Comparison of ENCODE assay signal across 8 cellular contexts in genomic region chr2:196170202-196170680, GRCh38. TPM values are rescaled to one million over a fixed set of nuclear protein-coding genes. Genes with fewer than 3 reads are reported as not detected.
DNase-seq lines count a peak whose midpoint lies in the region; ATAC-seq and TF ChIP-seq lines count a peak whose summit lies in the region.

No MANE protein-coding gene starts in this region.

- peak overlapping the region; percentile 98 for H3K27ac Mint-ChIP-seq in activated B cell treated with CpG ODN at 0.5 μM for 24 hours
- H3K27ac Mint-ChIP-seq in natural killer cell, result peak overlapping the region; percentile 95 to 96

- H3K27me3 Mint-ChIP-seq in activated B cell treated with CpG ODN at 0.5 μM for 24 hours (no peaks in the 10 kb centered on the region), natural killer cell (ENCODE audit: low read depth in 2 of 2) (no peaks in the 10 kb centered on the region)

- peak; percentile 28 for DNase-seq in ELF-1 (ENCODE audit: low read depth, low spot score)
- DNase-seq in H7, result no peak
- peak; percentile 23 for DNase-seq in NCI-H146 (lab: John Stamatoyannopoulos, UW)
- DNase-seq in activated B cell treated with CpG ODN at 0.5 μM for 24 hours, result no peak
- DNase-seq in esophagus muscularis mucosa (ENCODE audit: extremely low spot score), result no peak
- DNase-seq in natural killer cell, result no peak
- DNase-seq in retina, result no peak
- DNase-seq in NCI-H128 (lab: John Stamatoyannopoulos, UW; ENCODE audit: unreplicated experiment), result no peak

- no peaks in the 10 kb centered on the region for H3K9me3 ChIP-seq in esophagus muscularis mucosa

- TF ChIP-seq EP300 in esophagus muscularis mucosa (IDR thresholded peaks at IDR 0.05), result no peak

- peak; percentile 16 for ATAC-seq in activated B cell treated with CpG ODN at 0.5 μM for 24 hours (ENCODE audit: low read depth)
- ATAC-seq in natural killer cell, result peak; percentile 27 to 41 (median 30)

- peak overlapping the region; percentile 99 for H3K4me3 Mint-ChIP-seq in activated B cell treated with CpG ODN at 0.5 μM for 24 hours
- H3K4me3 Mint-ChIP-seq in natural killer cell, result peak overlapping the region; percentile 96

- TF ChIP-seq CTCF in activated B cell treated with CpG ODN at 0.5 μM for 24 hours (IDR thresholded peaks at IDR 0.05), result no peak
- TF ChIP-seq CTCF in esophagus muscularis mucosa (IDR thresholded peaks at IDR 0.05), result no peak
- no peak for TF ChIP-seq CTCF in natural killer cell (IDR thresholded peaks at IDR 0.05)

- H3K9me3 Mint-ChIP-seq in activated B cell treated with CpG ODN at 0.5 μM for 24 hours (no peaks in the 10 kb centered on the region), natural killer cell (no peaks in the 10 kb centered on the region)

- peaks cover 48% of the 10 kb centered on the region for H3K36me3 Mint-ChIP-seq in activated B cell treated with CpG ODN at 0.5 μM for 24 hours (ENCODE audit: low read depth)
- peaks cover 8% of the 10 kb centered on the region for H3K36me3 Mint-ChIP-seq in natural killer cell

- H3K4me3 ChIP-seq in H7 (ENCODE audit: insufficient read depth, low read depth, low read length) (peak overlapping the region; percentile 86), esophagus muscularis mucosa (peak overlapping the region; percentile 68 to 94 (median 84))

- H3K27ac ChIP-seq in esophagus muscularis mucosa (replicated peaks in 1 of 4), result peak overlapping the region; percentile 68 to 82 (median 80)

- TF ChIP-seq POLR2A in esophagus muscularis mucosa (IDR thresholded peaks at IDR 0.05; ENCODE audit: low read depth), result no peak

- peaks cover 0 to 28% (median 14%) of the 10 kb centered on the region in 4 donors for H3K4me1 ChIP-seq in esophagus muscularis mucosa

- H3K27me3 ChIP-seq in H7 (ENCODE audit: control insufficient read depth, insufficient read depth, low read length), result peaks cover 8% of the 10 kb centered on the region
- H3K27me3 ChIP-seq in esophagus muscularis mucosa, result no peaks in the 10 kb centered on the region

- WGBS in esophagus muscularis mucosa, result 0% methylated on average over 14 of the region's 14 CpGs

- CTCF ChIA-PET in activated B cell treated with CpG ODN at 0.5 μM for 24 hours (lab: Charles Lee), result interaction anchor here (0.9 to 3.0 kb wide), 7 partner anchors 18 to 108 kb away, joined by 3 to 22 read pairs (median 6); no protein-coding TSS in a partner anchor

- intact Hi-C loops in activated B cell treated with CpG ODN at 0.5 μM for 24 hours (cut with micrococcal nuclease), result loop anchor here (1.0 to 10.0 kb wide), 8 partner anchors 10 to 1331 kb away; partner anchors contain the start of genes HSPE1 and SLC39A10
- intact Hi-C loops in esophagus muscularis mucosa (cut with DNase I), result no loop called here
- intact Hi-C loops in natural killer cell (cut with micrococcal nuclease), result loop anchor here (1.0 kb wide), 1 partner anchor 8 kb away; no protein-coding TSS in a partner anchor

- no peaks in the 10 kb centered on the region for H3K36me3 ChIP-seq in H7 (replicated peaks; ENCODE audit: control insufficient read depth, insufficient read depth, low read length)
- H3K36me3 ChIP-seq in esophagus muscularis mucosa, result no peaks in the 10 kb centered on the region

- POLR2A ChIA-PET in activated B cell treated with CpG ODN at 0.5 μM for 24 hours (lab: Charles Lee), result interaction anchor here (0.5 to 11.0 kb wide), 30 partner anchors 8 to 1139 kb away, joined by 3 to 543 read pairs (median 10); partner anchors contain the start of gene SLC39A10

- peaks cover 61% of the 10 kb centered on the region for H3K4me1 Mint-ChIP-seq in activated B cell treated with CpG ODN at 0.5 μM for 24 hours
- peaks cover 55 to 60% of the 10 kb centered on the region in 2 donors for H3K4me1 Mint-ChIP-seq in natural killer cell

RNA-seq across cellular contexts. Expression of gene STK17B, which starts 1.1 kb away (rescaled TPM):
- total RNA-seq in H7 (2014; rRNA removed; shearing (Covaris generic)), result 16.2 and 26.5 TPM in 2 replicates
- total RNA-seq in activated B cell treated with CpG ODN at 0.5 μM for 24 hours (203 and 226 TPM in 2 replicates), esophagus muscularis mucosa (10 to 100 TPM in 1 of 4 donors, 1 to 10 TPM in 3; 6.9 to 24.2 (median 9.4) TPM), natural killer cell (100 to 1,000 TPM; 295 to 390 (median 380) TPM)

Comparison
In these comparisons a context has a peak if more than half of its experiments do, and no peak if none do; other contexts are left out.
1. DNase-seq: peak in ELF-1 (single experiment) and NCI-H146 (single experiment); none in H7 (single experiment), activated B cell treated with CpG ODN at 0.5 μM for 24 hours (single experiment), esophagus muscularis mucosa (single experiment), natural killer cell (single experiment), retina (single experiment) and NCI-H128 (single experiment).